In genomic region chr2:144452169-144453038, GRCh38 we compare ENCODE assay signal across 8 cellular contexts.
DNase-seq lines count a peak whose midpoint lies in the region; ATAC-seq, FAIRE-seq and TF ChIP-seq lines count a peak whose summit lies in the region.

No MANE protein-coding gene starts in this region.

- intact Hi-C loops in psoas muscle (cut with DNase I): no loop called here

- 22 to 30% (median 23%) methylated on average over 15 of the region's 15 CpGs for WGBS in psoas muscle, 3 donors

- H3K9ac ChIP-seq in OCI-LY1 (ENCODE audit: low read length) (peak overlapping the region; percentile 32; the same call in 1 of the 2 replicates), fibroblast of lung (ENCODE audit: insufficient read depth, low read length) (peak overlapping the region; percentile 52)

- peaks cover 4% of the 10 kb centered on the region; the same call in 1 of the 2 replicates for H3F3A ChIP-seq in OCI-LY1 (ENCODE audit: insufficient read depth, low read length)

- no peak overlapping the region for H2AFZ ChIP-seq in OCI-LY1 (ENCODE audit: low read length)
- H2AFZ ChIP-seq in fibroblast of lung (ENCODE audit: low read length): no peak overlapping the region

- H4K20me1 ChIP-seq in OCI-LY1 (ENCODE audit: insufficient read depth, low read length) (no peaks in the 10 kb centered on the region), fibroblast of lung (ENCODE audit: control insufficient read depth, extremely low read depth, insufficient read depth, low read length) (no peaks in the 10 kb centered on the region)

- DNase-seq in COR-L47 (lab: John Stamatoyannopoulos, UW): peak; percentile 57
- DNase-seq in fibroblast of lung (ENCODE audit: low read depth in 2 of 2): peak; percentile 50 to 67
- no peak for DNase-seq in psoas muscle
- DNase-seq in amniotic stem cell (lab: John Stamatoyannopoulos, UW): no peak
- DNase-seq in NCI-H1105 treated with DMSO at 0.1 percent for 48 hours (lab: John Stamatoyannopoulos, UW): no peak
- DNase-seq in activated CD4-positive, alpha-beta T cell treated with anti-CD3 and anti-CD28 coated beads for 1 hour: no peak
- no peak for DNase-seq in GM12892 (ENCODE audit: insufficient read length)

- no peaks in the 10 kb centered on the region for H3K36me3 ChIP-seq in OCI-LY1 (ENCODE audit: insufficient read depth, low read length)
- no peaks in the 10 kb centered on the region for H3K36me3 ChIP-seq in fibroblast of lung (ENCODE audit: control insufficient read depth, insufficient read depth, low read length)
- no peaks in the 10 kb centered on the region for H3K36me3 ChIP-seq in psoas muscle (ENCODE audit: insufficient read depth in 1 of 2, low read depth in 1 of 2)

- H3K79me2 ChIP-seq in OCI-LY1 (ENCODE audit: insufficient read depth, low read length) (peaks cover 32% of the 10 kb centered on the region), fibroblast of lung (ENCODE audit: control insufficient read depth, insufficient read depth, low read length) (peaks cover 88% of the 10 kb centered on the region)

- H3K9me2 ChIP-seq in OCI-LY1 (ENCODE audit: low read depth, low read length): no peaks in the 10 kb centered on the region

- ATAC-seq in psoas muscle: peak in 1 of 4 donors; percentile 51

- peak; percentile 12; the same call in 1 of the 2 replicates for TF ChIP-seq CTCF in OCI-LY1 (IDR thresholded peaks at IDR 0.05; ENCODE audit: low read length)
- TF ChIP-seq CTCF in fibroblast of lung (conservative IDR thresholded peaks at IDR 0.05 in 1 of 2, IDR thresholded peaks at IDR 0.05 in 1 of 2; ENCODE audit: low read depth in 1 of 2, low read length in 2 of 2): peak in 1 of 2 donors; percentile 24
- peak; percentile 29 for TF ChIP-seq CTCF in psoas muscle (IDR thresholded peaks at IDR 0.05)

- peak overlapping the region; percentile 72 for H3K4me2 ChIP-seq in OCI-LY1 (ENCODE audit: low read length)
- H3K4me2 ChIP-seq in fibroblast of lung (ENCODE audit: extremely low read depth, insufficient read depth, low read length): peak overlapping the region; percentile 95

- peak overlapping the region; percentile 81 for H3K27ac ChIP-seq in OCI-LY1 (ENCODE audit: low read depth, low read length, poor library complexity, severe bottlenecking)
- H3K27ac ChIP-seq in fibroblast of lung (ENCODE audit: insufficient read depth, low read length): peak overlapping the region; percentile 79
- peak overlapping the region; percentile 34 for H3K27ac ChIP-seq in psoas muscle

- H3K9me3 ChIP-seq in OCI-LY1 (ENCODE audit: low read length) (no peaks in the 10 kb centered on the region), fibroblast of lung (ENCODE audit: control insufficient read depth, insufficient read depth, low read depth, low read length) (no peaks in the 10 kb centered on the region), psoas muscle (no peaks in the 10 kb centered on the region)

- FAIRE-seq in GM12892 (lab: Jason Lieb, UNC): no peak

- H3K4me3 ChIP-seq in OCI-LY1 (ENCODE audit: low read depth, low read length, poor library complexity, severe bottlenecking) (peak overlapping the region; percentile 41), fibroblast of lung (replicated peaks in 1 of 4; ENCODE audit: control extremely low read depth in 1 of 4, insufficient read depth in 1 of 4, low read depth in 3 of 4, low read length in 4 of 4) (peak overlapping the region; percentile 26 to 40 (median 37)), psoas muscle (peak overlapping the region; percentile 49)

- H3K27me3 ChIP-seq in OCI-LY1 (ENCODE audit: insufficient read depth, low read length): no peaks in the 10 kb centered on the region
- H3K27me3 ChIP-seq in fibroblast of lung (ENCODE audit: control insufficient read depth, insufficient read depth, low read length): no peaks in the 10 kb centered on the region
- H3K27me3 ChIP-seq in psoas muscle (ENCODE audit: insufficient read depth in 3 of 3, low read length in 2 of 3): no peaks in the 10 kb centered on the region

- no peak for TF ChIP-seq POLR2A in GM12892 (IDR thresholded peaks at IDR 0.05; ENCODE audit: low read depth, low read length)

- H3K4me1 ChIP-seq in OCI-LY1 (ENCODE audit: insufficient read depth, low read length, severe bottlenecking): peaks cover 100% of the 10 kb centered on the region
- peaks cover 24% of the 10 kb centered on the region for H3K4me1 ChIP-seq in fibroblast of lung (ENCODE audit: control insufficient read depth, extremely low read depth, insufficient read depth, low read length)
- peaks cover 47% of the 10 kb centered on the region for H3K4me1 ChIP-seq in psoas muscle

Comparison
In these comparisons a context has a peak if more than half of its experiments do, and no peak if none do; other contexts are left out.
1. DNase-seq: peak in COR-L47 (single experiment) and fibroblast of lung (2 of 2); none in psoas muscle (0 of 2), amniotic stem cell (single experiment), NCI-H1105 treated with DMSO at 0.1 percent for 48 hours (single experiment), activated CD4-positive, alpha-beta T cell treated with anti-CD3 and anti-CD28 coated beads for 1 hour (single experiment) and GM12892 (single experiment).
2. Peak in every context shown above with its lines, with median percentiles within 50 percentile points of each other: H3K27ac ChIP-seq and H3K4me3 ChIP-seq.